Comparison of ENCODE assay signal across 8 cellular contexts in the genomic region with DNA sequence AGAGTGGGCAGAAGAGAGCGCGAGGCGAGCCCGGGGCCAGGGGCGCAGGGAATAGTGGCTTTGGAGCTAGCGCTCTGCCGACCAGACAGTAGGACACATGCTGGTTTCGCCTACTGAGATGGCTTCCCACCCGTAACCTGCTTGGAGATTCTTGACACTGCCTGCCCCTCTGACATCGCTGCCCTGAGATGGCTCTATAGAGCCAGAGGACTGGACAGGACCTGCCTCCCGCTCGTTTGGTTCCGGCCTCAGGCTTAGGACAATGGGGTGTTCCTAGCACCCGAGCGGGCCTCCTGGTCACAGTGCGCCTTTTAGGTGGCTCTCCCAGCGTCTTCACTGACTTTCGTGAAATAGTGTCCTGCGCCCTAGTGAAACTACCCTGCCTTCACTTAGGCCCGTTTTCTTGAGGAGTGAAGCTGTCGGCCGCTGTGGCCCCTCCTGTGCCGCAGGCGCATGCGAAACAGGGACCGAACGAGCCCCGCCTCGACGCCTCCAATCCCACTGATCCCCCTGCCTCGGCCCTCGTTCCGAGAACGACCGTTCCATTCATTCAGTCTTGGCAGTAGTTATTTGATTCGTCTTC. TPM values are rescaled to one million over a fixed set of nuclear protein-coding genes. Genes with fewer than 3 reads are reported as not detected.
DNase-seq lines count a peak whose midpoint lies in the region; ATAC-seq and TF ChIP-seq lines count a peak whose summit lies in the region.

No MANE protein-coding gene starts in this region.

- no peak for ATAC-seq in GM18870 (IDR thresholded peaks at IDR 0.05; ENCODE audit: unreplicated experiment)

- H3K14ac ChIP-seq in H9 (ENCODE audit: insufficient read depth, low read length): peak overlapping the region; percentile 90

- H2BK20ac ChIP-seq in H9 (ENCODE audit: low read depth, low read length, poor library complexity, severe bottlenecking): no peak overlapping the region

- H3K27me3 Mint-ChIP-seq in H9 (ENCODE audit: low read depth): no peaks in the 10 kb centered on the region; the same call in 1 of the 2 replicates
- no peaks in the 10 kb centered on the region for H3K27me3 Mint-ChIP-seq in activated naive CD8-positive, alpha-beta T cell treated with anti-CD3 and anti-CD28 coated beads for 36 hours

- no peaks in the 10 kb centered on the region for H3K4me1 ChIP-seq in H9 (ENCODE audit: insufficient read depth, low read length)
- peaks cover 0 to 13% (median 0%) of the 10 kb centered on the region in 4 donors for H3K4me1 ChIP-seq in Peyer's patch
- H3K4me1 ChIP-seq in left ventricle myocardium inferior: peaks cover 36% of the 10 kb centered on the region
- H3K4me1 ChIP-seq in rectal smooth muscle tissue (ENCODE audit: control insufficient read depth, insufficient read depth, low read length): peaks cover 5% of the 10 kb centered on the region

- H3K9me3 Mint-ChIP-seq in H9: peaks cover 65 to 68% of the 10 kb centered on the region in 2 experiments
- no peaks in the 10 kb centered on the region for H3K9me3 Mint-ChIP-seq in activated naive CD8-positive, alpha-beta T cell treated with anti-CD3 and anti-CD28 coated beads for 36 hours

- H3K27ac ChIP-seq in H9 (ENCODE audit: insufficient read length, low read depth, low read length): peak overlapping the region; percentile 60
- peak overlapping the region; percentile 82 to 94 (median 89) for H3K27ac ChIP-seq in Peyer's patch
- peak overlapping the region; percentile 92 for H3K27ac ChIP-seq in left ventricle myocardium inferior (replicated peaks)
- peak overlapping the region; percentile 93 for H3K27ac ChIP-seq in rectal smooth muscle tissue (ENCODE audit: low read depth, low read length)

- peak overlapping the region; percentile 69 for H3K18ac ChIP-seq in H9 (ENCODE audit: insufficient read length, low read depth, low read length)

- H3K79me2 ChIP-seq in H9 (ENCODE audit: insufficient read depth, low read length): peaks cover 4% of the 10 kb centered on the region; the same call in 1 of the 2 replicates

- in situ Hi-C loops in Caki2 (cut with HindIII; ENCODE audit: low pct_unique_long_range_greater_than_20kb, low sequenced_read_pairs): no loop called here

- no peak overlapping the region for H3T11ph ChIP-seq in H9 (ENCODE audit: low read length)

- no peaks in the 10 kb centered on the region for H3K36me3 ChIP-seq in Peyer's patch
- H3K36me3 ChIP-seq in left ventricle myocardium inferior: peaks cover 9% of the 10 kb centered on the region
- H3K36me3 ChIP-seq in rectal smooth muscle tissue (ENCODE audit: control insufficient read depth, insufficient read depth, low read length): peaks cover 3% of the 10 kb centered on the region

- H3K79me1 ChIP-seq in H9 (ENCODE audit: insufficient read depth, low read depth, low read length, poor library complexity, severe bottlenecking): no peaks in the 10 kb centered on the region

- H3K9ac ChIP-seq in H9 (ENCODE audit: extremely low read depth, insufficient read length, low read length) (peak overlapping the region; percentile 62), rectal smooth muscle tissue (ENCODE audit: low read length) (peak overlapping the region; percentile 89)

- H3K4me3 ChIP-seq in Peyer's patch (peak overlapping the region; percentile 59 to 77 (median 69)), left ventricle myocardium inferior (peak overlapping the region; percentile 77), rectal smooth muscle tissue (ENCODE audit: low read length) (peak overlapping the region; percentile 90)

- H3K27ac Mint-ChIP-seq in H9: peak overlapping the region; percentile 89 to 99 (median 98)
- H3K27ac Mint-ChIP-seq in activated naive CD8-positive, alpha-beta T cell treated with anti-CD3 and anti-CD28 coated beads for 36 hours: peak overlapping the region; percentile 99

- no peak overlapping the region for H2BK12ac ChIP-seq in H9 (ENCODE audit: insufficient read length, low read depth, low read length)

- no peak overlapping the region for H2BK15ac ChIP-seq in H9 (ENCODE audit: low read depth, low read length)

- no peak overlapping the region for H2AFZ ChIP-seq in H9 (ENCODE audit: low read length)

- H4K20me1 ChIP-seq in H9 (ENCODE audit: control insufficient read depth, insufficient read depth, insufficient read length): no peaks in the 10 kb centered on the region

- no CpG with 5 or more reads among the region's 36 CpGs for WGBS in H9 (ENCODE audit: extremely low coverage, insufficient read length, low lambda C conversion rate)

- H3K4me3 Mint-ChIP-seq in H9: peak overlapping the region; percentile 90 to 95
- H3K4me3 Mint-ChIP-seq in activated naive CD8-positive, alpha-beta T cell treated with anti-CD3 and anti-CD28 coated beads for 36 hours: peak overlapping the region; percentile 98

- TF ChIP-seq POLR2A in Peyer's patch (IDR thresholded peaks at IDR 0.05): no peak

- no peaks in the 10 kb centered on the region for H3K27me3 ChIP-seq in H9 (ENCODE audit: insufficient read depth, low read length)
- H3K27me3 ChIP-seq in Peyer's patch: no peaks in the 10 kb centered on the region
- no peaks in the 10 kb centered on the region for H3K27me3 ChIP-seq in left ventricle myocardium inferior (ENCODE audit: low read depth)
- no peaks in the 10 kb centered on the region for H3K27me3 ChIP-seq in rectal smooth muscle tissue (ENCODE audit: control insufficient read depth, insufficient read depth, low read length)

- H4K5ac ChIP-seq in H9 (ENCODE audit: insufficient read length, low read depth, low read length): no peak overlapping the region

- peaks cover 8% of the 10 kb centered on the region for H3K23me2 ChIP-seq in H9 (ENCODE audit: insufficient read length, low read depth, low read length, poor library complexity, severe bottlenecking)

- H3K56ac ChIP-seq in H9 (ENCODE audit: insufficient read length, low read depth, low read length): no peak overlapping the region

- H4K91ac ChIP-seq in H9 (ENCODE audit: insufficient read length, low read depth, low read length): no peak overlapping the region

- no peak overlapping the region for H3K4ac ChIP-seq in H9 (ENCODE audit: low read depth, low read length)

- peaks cover 24 to 41% (median 36%) of the 10 kb centered on the region in 3 experiments for H3K36me3 Mint-ChIP-seq in H9 (ENCODE audit: insufficient read depth in 1 of 3, low read depth in 3 of 3)
- H3K36me3 Mint-ChIP-seq in activated naive CD8-positive, alpha-beta T cell treated with anti-CD3 and anti-CD28 coated beads for 36 hours: peaks cover 20% of the 10 kb centered on the region

- no peak overlapping the region for H2BK120ac ChIP-seq in H9 (ENCODE audit: low read depth, low read length, poor library complexity, severe bottlenecking)

- H3K23ac ChIP-seq in H9 (ENCODE audit: insufficient read length, low read depth, low read length): no peak overlapping the region

- H3K9me3 ChIP-seq in H9 (ENCODE audit: control insufficient read depth, low read depth, low read length) (no peaks in the 10 kb centered on the region), Peyer's patch (no peaks in the 10 kb centered on the region), left ventricle myocardium inferior (replicated peaks) (no peaks in the 10 kb centered on the region)

- H4K8ac ChIP-seq in H9 (replicated peaks; ENCODE audit: insufficient read length, low read depth, low read length): no peak overlapping the region

- DNase-seq in Caki2 (ENCODE audit: low read depth): peak; percentile 35
- no peak for DNase-seq in H9
- DNase-seq in Peyer's patch: peak in 2 of 3 donors; percentile 45 to 49
- peak; percentile 43 for DNase-seq in activated naive CD8-positive, alpha-beta T cell treated with anti-CD3 and anti-CD28 coated beads for 36 hours
- peak; percentile 16 for DNase-seq in left ventricle myocardium inferior
- DNase-seq in SIG-M5 treated with dmso at 0.1 percent for 504 hours (lab: John Stamatoyannopoulos, UW; ENCODE audit: unreplicated experiment): no peak

- peak overlapping the region; percentile 98 for H3K4me2 ChIP-seq in H9 (ENCODE audit: insufficient read depth, insufficient read length, low read length)

- TF ChIP-seq CTCF in H9 (conservative IDR thresholded peaks at IDR 0.05) (no peak), Peyer's patch (IDR thresholded peaks at IDR 0.05) (no peak), left ventricle myocardium inferior (IDR thresholded peaks at IDR 0.05; ENCODE audit: borderline replicate concordance) (no peak)

- H3K4me1 Mint-ChIP-seq in H9: peaks cover 6 to 11% of the 10 kb centered on the region in 2 experiments; a peak in 3 of 4 replicates
- peaks cover 25% of the 10 kb centered on the region for H3K4me1 Mint-ChIP-seq in activated naive CD8-positive, alpha-beta T cell treated with anti-CD3 and anti-CD28 coated beads for 36 hours

- intact Hi-C loops in left ventricle myocardium inferior (cut with micrococcal nuclease): no loop called here

- no peak overlapping the region for H2BK5ac ChIP-seq in H9 (ENCODE audit: insufficient read length, low read length)

- H2AK5ac ChIP-seq in H9 (ENCODE audit: insufficient read length, low read length): no peak overlapping the region

RNA-seq across cellular contexts. Expression of a gene that starts 0.6 kb away (rescaled TPM):
- total RNA-seq in Caki2 (2014; rRNA removed; shearing (Covaris generic); ENCODE audit: low replicate concordance): 7.7 and 9.2 TPM in 2 replicates
- total RNA-seq in H9 (2021) (30.7 and 32.2 TPM in 2 replicates), Peyer's patch (100 to 1,000 TPM in 1 of 4 donors, 10 to 100 TPM in 3; 47.8 to 301 (median 80.0) TPM), left ventricle myocardium inferior (15.9 TPM)
- total RNA-seq in activated naive CD8-positive, alpha-beta T cell treated with anti-CD3 and anti-CD28 coated beads for 36 hours: 10 to 100 TPM; 30.5 to 30.7 TPM

Comparison
In these comparisons a context has a peak if more than half of its experiments do, and no peak if none do; other contexts are left out.
1. DNase-seq: peak in Caki2 (single experiment), Peyer's patch (2 of 3), activated naive CD8-positive, alpha-beta T cell treated with anti-CD3 and anti-CD28 coated beads for 36 hours (single experiment) and left ventricle myocardium inferior (single experiment); none in H9 (single experiment) and SIG-M5 treated with dmso at 0.1 percent for 504 hours (single experiment).
2. Peak in every context shown above with its lines, with median percentiles within 50 percentile points of each other: H3K27ac ChIP-seq and H3K4me3 ChIP-seq.